Comparison of ENCODE assay signal across 11 cellular contexts in the genomic region with DNA sequence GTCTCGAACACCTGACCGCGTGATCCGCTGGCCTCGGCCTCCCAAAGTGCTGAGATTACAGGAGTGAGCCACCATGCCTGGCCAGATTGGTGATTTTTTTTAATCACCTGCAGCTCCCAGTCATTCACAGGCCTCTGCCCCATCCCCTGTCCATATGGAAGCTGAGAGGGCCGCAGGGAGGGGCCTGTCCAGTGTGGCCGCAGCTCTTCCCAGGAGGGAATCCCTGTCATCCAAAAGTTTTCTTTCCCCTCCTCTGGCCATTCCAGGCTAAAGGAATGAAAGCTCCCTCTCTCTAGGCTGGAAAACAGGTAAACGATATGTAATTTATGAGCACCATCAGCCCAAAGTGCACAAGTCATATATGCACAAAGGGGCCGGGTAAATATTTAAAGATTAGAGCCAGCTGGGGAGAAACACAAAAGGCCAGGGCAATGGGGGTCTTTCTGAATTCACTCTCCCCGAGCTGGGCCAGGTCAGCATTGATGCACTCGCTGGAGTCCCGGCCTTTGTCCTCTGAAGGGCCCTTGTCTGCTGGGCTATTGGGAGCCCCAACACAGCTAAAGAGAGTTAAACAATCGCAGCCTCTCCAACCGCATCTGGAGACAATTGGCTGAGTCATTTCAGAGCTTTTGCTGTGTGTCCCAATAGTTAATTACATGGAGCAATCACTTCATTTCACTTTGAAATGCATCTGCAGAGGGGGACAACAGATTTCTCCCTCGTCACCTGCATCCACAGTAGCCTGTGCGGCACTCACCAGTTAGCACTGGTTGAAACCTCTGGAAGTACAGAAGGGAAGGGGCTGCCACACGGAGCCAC. TPM values are rescaled to one million over a fixed set of nuclear protein-coding genes. Genes with fewer than 3 reads are reported as not detected.
DNase-seq lines count a peak whose midpoint lies in the region; ATAC-seq, FAIRE-seq and TF ChIP-seq lines count a peak whose summit lies in the region.
"Had no signal": no experiment of that assay in that cellular context is flagged by ENCODE, and none has a peak within 500 bp of the region (broad histone marks: within the 10 kb centered on the region; RNA-seq: fewer than 3 reads in every experiment).

No MANE protein-coding gene starts in this region.

- H3K9me3 ChIP-seq in left ventricle myocardium inferior (replicated peaks) = no peaks in the 10 kb centered on the region
- H3K9me3 ChIP-seq: sigmoid colon had no signal

- TF ChIP-seq CTCF in left ventricle myocardium inferior (IDR thresholded peaks at IDR 0.05; ENCODE audit: borderline replicate concordance) = no peak

- intact Hi-C loops in left ventricle myocardium inferior (cut with micrococcal nuclease) = no loop called here

- TF ChIP-seq POLR2A in H54 (IDR thresholded peaks at IDR 0.05; ENCODE audit: low read depth, low read length) = no peak

- H3K4me3 ChIP-seq in left ventricle myocardium inferior = no peak overlapping the region
- H3K4me3 ChIP-seq: cardiac muscle cell, sigmoid colon had no signal

- peak; percentile 50 for DNase-seq in DMS153 treated with DMSO at 0.1 percent for 48 hours (lab: John Stamatoyannopoulos, UW; ENCODE audit: unreplicated experiment)
- peak; percentile 65 for DNase-seq in NCI-H128 (lab: John Stamatoyannopoulos, UW; ENCODE audit: unreplicated experiment)
- DNase-seq in ecto neural progenitor cell (ENCODE audit: low spot score) = peak; percentile 67
- DNase-seq in H54 (ENCODE audit: insufficient read length, low spot score) = no peak
- no peak for DNase-seq in left ventricle myocardium inferior
- DNase-seq: NCI-H446, sigmoid colon had no signal

- no peak for ATAC-seq in GM19452 (IDR thresholded peaks at IDR 0.05; ENCODE audit: unreplicated experiment)

- no peaks in the 10 kb centered on the region for H3K36me3 ChIP-seq in left ventricle myocardium inferior
- H3K36me3 ChIP-seq: cardiac muscle cell, sigmoid colon had no signal

- peaks cover 22% of the 10 kb centered on the region for H3K4me1 ChIP-seq in left ventricle myocardium inferior

- no peak for FAIRE-seq in H54 (lab: Jason Lieb, UNC)
- FAIRE-seq: frontal cortex had no signal

- H3K27me3 ChIP-seq in left ventricle myocardium inferior (ENCODE audit: low read depth) = peaks cover 64% of the 10 kb centered on the region

- H3K27ac ChIP-seq in left ventricle myocardium inferior (replicated peaks) = no peak overlapping the region
- H3K27ac ChIP-seq: cardiac muscle cell, sigmoid colon had no signal

RNA-seq across cellular contexts. Expression of gene HES3, which starts 3.8 kb away (rescaled TPM):
- total RNA-seq in left ventricle myocardium inferior = not detected
- total RNA-seq: cardiac muscle cell, frontal cortex, mesenteric fat pad, sigmoid colon had no signal

RNA-seq across cellular contexts. Expression of gene ICMT, which starts 4.4 kb away (rescaled TPM):
- total RNA-seq in left ventricle myocardium inferior = 70.3 TPM

RNA-seq across cellular contexts. Expression of gene GPR153, which starts 20.7 kb away (rescaled TPM):
- total RNA-seq in left ventricle myocardium inferior = 4.8 TPM

RNA-seq across cellular contexts. Expression of gene RNF207, which starts 34.2 kb away (rescaled TPM):
- 83.3 TPM for total RNA-seq in left ventricle myocardium inferior

RNA-seq across cellular contexts. Expression of gene RPL22, which starts 40.8 kb away (rescaled TPM):
- total RNA-seq in left ventricle myocardium inferior = 250 TPM

Comparison
In these comparisons a context has a peak if more than half of its experiments do, and no peak if none do; other contexts are left out.
1. DNase-seq: peak in DMS153 treated with DMSO at 0.1 percent for 48 hours (single experiment), NCI-H128 (single experiment) and ecto neural progenitor cell (single experiment); none in H54 (single experiment) and left ventricle myocardium inferior (single experiment).